10 cellular contexts compared by ENCODE assay signal in the genomic region with DNA sequence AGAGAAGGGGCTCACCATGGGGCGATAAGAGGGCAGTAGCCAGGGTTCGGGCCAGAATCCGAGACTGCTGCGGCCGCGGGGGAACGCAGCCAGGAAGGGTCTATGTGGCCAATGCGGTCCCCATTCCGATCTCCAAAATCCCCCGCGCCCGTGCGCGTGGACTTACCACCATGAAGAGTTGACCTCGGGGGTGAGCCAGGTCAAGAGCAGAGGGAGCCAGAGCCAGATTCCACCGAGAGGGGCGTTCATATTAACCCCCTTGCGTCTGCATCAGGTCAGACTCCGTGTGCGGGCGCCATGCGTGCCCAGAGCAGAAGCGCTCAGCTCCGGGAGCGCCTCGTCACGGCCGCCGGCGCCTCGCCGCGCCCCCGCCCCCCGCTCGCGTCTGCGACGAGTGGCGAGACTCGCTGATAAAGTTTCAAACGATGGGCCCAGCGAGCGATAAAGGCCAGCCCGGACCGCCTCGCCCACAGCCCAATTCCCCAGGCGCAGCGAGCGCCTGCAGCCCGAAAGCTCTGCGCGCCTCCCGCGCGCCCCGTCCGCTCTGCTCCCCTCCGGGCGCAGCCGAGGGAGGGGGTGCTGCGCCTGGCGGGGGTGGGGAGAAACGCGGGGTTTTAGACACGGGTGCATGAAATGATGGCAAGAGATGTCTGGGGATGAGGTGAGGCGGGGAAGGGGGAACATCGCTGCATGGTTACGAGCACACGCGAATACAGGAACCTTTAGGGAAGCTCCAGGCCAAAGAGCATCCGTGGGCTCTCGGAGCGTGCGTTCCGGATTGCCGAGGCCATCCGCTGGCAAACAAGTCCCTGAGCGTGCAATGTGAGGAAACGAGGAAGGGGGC. TPM values are rescaled to one million over a fixed set of nuclear protein-coding genes. Genes with fewer than 3 reads are reported as not detected.
DNase-seq lines count a peak whose midpoint lies in the region; ATAC-seq and TF ChIP-seq lines count a peak whose summit lies in the region.
"Had no signal": no experiment of that assay in that cellular context is flagged by ENCODE, and none has a peak within 500 bp of the region (broad histone marks: within the 10 kb centered on the region; RNA-seq: fewer than 3 reads in every experiment).

TSS of gene WNT2 (minus strand) at position 318 of the 844 bp plus-strand sequence. CDS start at position 249, 69 bp downstream.

- H3K4me2 ChIP-seq in parathyroid adenoma (ENCODE audit: low read length): peak within 1 kb of the TSS; percentile 82

- H3K36me3 ChIP-seq in SJSA1 (no peaks in the 10 kb centered on the region), parathyroid adenoma (ENCODE audit: control insufficient read depth, insufficient read depth, low read length) (peaks cover 2% of the 10 kb centered on the region)
- H3K36me3 ChIP-seq: neutrophil had no signal

- H3K27me3 ChIP-seq in SJSA1 (replicated peaks): peaks cover 20% of the 10 kb centered on the region
- no peaks in the 10 kb centered on the region for H3K27me3 ChIP-seq in parathyroid adenoma (ENCODE audit: control insufficient read depth, insufficient read depth, low read length)

- H3K79me2 ChIP-seq in parathyroid adenoma: no peaks in the 10 kb centered on the region

- no peak for ATAC-seq in GM21717 (IDR thresholded peaks at IDR 0.05; ENCODE audit: unreplicated experiment)
- ATAC-seq in HG02973 (IDR thresholded peaks at IDR 0.05; ENCODE audit: unreplicated experiment): no peak

- H3K4me3 ChIP-seq in SJSA1 (peak within 1 kb of the TSS; percentile 39), foreskin fibroblast (ENCODE audit: low read depth in 1 of 2, low read length in 2 of 2) (peak within 1 kb of the TSS; percentile 51 to 70), parathyroid adenoma (ENCODE audit: low read depth, low read length) (peak within 1 kb of the TSS; percentile 49)

- TF ChIP-seq CTCF in foreskin fibroblast (IDR thresholded peaks at IDR 0.05; ENCODE audit: low read depth, low read length) (no peak), parathyroid adenoma (IDR thresholded peaks at IDR 0.05) (no peak)

- H3K9me3 ChIP-seq in SJSA1 (replicated peaks): no peaks in the 10 kb centered on the region; the same call in 1 of the 2 replicates
- H3K9me3 ChIP-seq in parathyroid adenoma (ENCODE audit: control insufficient read depth, low read length): no peaks in the 10 kb centered on the region
- H3K9me3 ChIP-seq: neutrophil had no signal

- no peak within 1 kb of the TSS for H3K9ac ChIP-seq in parathyroid adenoma

- H3K27ac ChIP-seq in SJSA1 (no peak within 1 kb of the TSS), parathyroid adenoma (no peak within 1 kb of the TSS)
- H3K27ac ChIP-seq: neutrophil had no signal

- no peak within 1 kb of the TSS for H2AFZ ChIP-seq in parathyroid adenoma

- H3K4me1 ChIP-seq in SJSA1 (replicated peaks) (peaks cover 22% of the 10 kb centered on the region), parathyroid adenoma (no peaks in the 10 kb centered on the region)

- peak; percentile 20 for DNase-seq in EL
- peak in 1 of 2 experiments; percentile 39 for DNase-seq in SJSA1 (ENCODE audit: low read depth in 1 of 2, low spot score in 2 of 2)
- peak; percentile 12 to 58 for DNase-seq in foreskin fibroblast
- DNase-seq in activated CD4-positive, alpha-beta T cell treated with anti-CD3 and anti-CD28 coated beads, Interleukin-2, amount 50 U/mL, for 4 hours: no peak
- no peak for DNase-seq in central memory CD4-positive, alpha-beta T cell
- DNase-seq: NCI-H146 had no signal

RNA-seq across cellular contexts. Expression of gene WNT2, which starts in this region (rescaled TPM):
- 2.5 and 3.3 TPM in 2 replicates for total RNA-seq in SJSA1 (2014; rRNA removed; shearing (Covaris generic))

Comparison
In these comparisons a context has a peak if more than half of its experiments do, and no peak if none do; other contexts are left out.
1. DNase-seq: peak in EL (single experiment) and foreskin fibroblast (2 of 2); none in activated CD4-positive, alpha-beta T cell treated with anti-CD3 and anti-CD28 coated beads, Interleukin-2, amount 50 U/mL, for 4 hours (0 of 2) and central memory CD4-positive, alpha-beta T cell (single experiment).
2. Peak in every context shown above with its lines, with median percentiles within 50 percentile points of each other: H3K4me3 ChIP-seq.